1 cellular context compared by ENCODE assay signal in genomic region chr10:20085115-20085514, GRCh38.
TF ChIP-seq lines count a peak whose summit lies in the region.

No MANE protein-coding gene starts in this region.

TF ChIP-seq in WTC11, 78 proteins besides CTCF, POLR2A, EP300 and RAD21 (continued from another document):
- TF ChIP-seq, protein P1, sequence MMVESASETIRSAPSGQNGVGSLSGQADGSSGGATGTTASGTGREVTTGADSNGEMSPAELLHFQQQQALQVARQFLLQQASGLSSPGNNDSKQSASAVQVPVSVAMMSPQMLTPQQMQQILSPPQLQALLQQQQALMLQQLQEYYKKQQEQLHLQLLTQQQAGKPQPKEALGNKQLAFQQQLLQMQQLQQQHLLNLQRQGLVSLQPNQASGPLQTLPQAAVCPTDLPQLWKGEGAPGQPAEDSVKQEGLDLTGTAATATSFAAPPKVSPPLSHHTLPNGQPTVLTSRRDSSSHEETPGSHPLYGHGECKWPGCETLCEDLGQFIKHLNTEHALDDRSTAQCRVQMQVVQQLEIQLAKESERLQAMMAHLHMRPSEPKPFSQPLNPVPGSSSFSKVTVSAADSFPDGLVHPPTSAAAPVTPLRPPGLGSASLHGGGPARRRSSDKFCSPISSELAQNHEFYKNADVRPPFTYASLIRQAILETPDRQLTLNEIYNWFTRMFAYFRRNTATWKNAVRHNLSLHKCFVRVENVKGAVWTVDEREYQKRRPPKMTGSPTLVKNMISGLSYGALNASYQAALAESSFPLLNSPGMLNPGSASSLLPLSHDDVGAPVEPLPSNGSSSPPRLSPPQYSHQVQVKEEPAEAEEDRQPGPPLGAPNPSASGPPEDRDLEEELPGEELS (CRISPR knock-in tag; IDR thresholded peaks at IDR 0.05): no peak
- no peak for TF ChIP-seq KAT7 (CRISPR knock-in tag; IDR thresholded peaks at IDR 0.05; ENCODE audit: borderline replicate concordance)
- no peak for TF ChIP-seq HMGXB4 (CRISPR knock-in tag; IDR thresholded peaks at IDR 0.05)
- TF ChIP-seq ZBTB21 (CRISPR knock-in tag; IDR thresholded peaks at IDR 0.05; ENCODE audit: borderline replicate concordance): no peak
- no peak for TF ChIP-seq ZNF532 (CRISPR knock-in tag; IDR thresholded peaks at IDR 0.05; ENCODE audit: borderline replicate concordance)
- TF ChIP-seq, protein P2, sequence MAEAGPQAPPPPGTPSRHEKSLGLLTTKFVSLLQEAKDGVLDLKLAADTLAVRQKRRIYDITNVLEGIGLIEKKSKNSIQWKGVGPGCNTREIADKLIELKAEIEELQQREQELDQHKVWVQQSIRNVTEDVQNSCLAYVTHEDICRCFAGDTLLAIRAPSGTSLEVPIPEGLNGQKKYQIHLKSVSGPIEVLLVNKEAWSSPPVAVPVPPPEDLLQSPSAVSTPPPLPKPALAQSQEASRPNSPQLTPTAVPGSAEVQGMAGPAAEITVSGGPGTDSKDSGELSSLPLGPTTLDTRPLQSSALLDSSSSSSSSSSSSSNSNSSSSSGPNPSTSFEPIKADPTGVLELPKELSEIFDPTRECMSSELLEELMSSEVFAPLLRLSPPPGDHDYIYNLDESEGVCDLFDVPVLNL (CRISPR knock-in tag; IDR thresholded peaks at IDR 0.05; ENCODE audit: borderline replicate concordance, low read depth): no peak
- TF ChIP-seq OVOL2 (CRISPR knock-in tag; IDR thresholded peaks at IDR 0.05; ENCODE audit: borderline replicate concordance): no peak
- TF ChIP-seq EMX1 (CRISPR knock-in tag; IDR thresholded peaks at IDR 0.05): no peak
- no peak for TF ChIP-seq SP1 (CRISPR knock-in tag; conservative IDR thresholded peaks at IDR 0.05)
- no peak for TF ChIP-seq PRRX2 (CRISPR knock-in tag; IDR thresholded peaks at IDR 0.05)
- TF ChIP-seq HMGA2 (CRISPR knock-in tag; IDR thresholded peaks at IDR 0.05): no peak
- no peak for TF ChIP-seq SMAD3 (CRISPR knock-in tag; IDR thresholded peaks at IDR 0.05; ENCODE audit: borderline replicate concordance)
